In genomic region chr7:22864855-22865606, GRCh38 we compare ENCODE assay signal across 1 cellular context.
TF ChIP-seq lines count a peak whose summit lies in the region.

No MANE protein-coding gene starts in this region.

TF ChIP-seq in GM23338, 12 proteins besides CTCF, POLR2A, EP300 and RAD21 (continued from another document):
- no peak for TF ChIP-seq REST (IDR thresholded peaks at IDR 0.05; ENCODE audit: unreplicated experiment)
- no peak for TF ChIP-seq EZH2 (IDR thresholded peaks at IDR 0.05; ENCODE audit: low read depth, unreplicated experiment)
- no peak for TF ChIP-seq ZNF114 (CRISPR knock-in tag; IDR thresholded peaks at IDR 0.05)
- no peak for TF ChIP-seq JUNB (IDR thresholded peaks at IDR 0.05; ENCODE audit: unreplicated experiment)
- no peak for TF ChIP-seq CREB1 (CRISPR knock-in tag; IDR thresholded peaks at IDR 0.05; ENCODE audit: low read depth)
- TF ChIP-seq ETS1 (IDR thresholded peaks at IDR 0.05) = no peak
- TF ChIP-seq STAT1 (IDR thresholded peaks at IDR 0.05; ENCODE audit: unreplicated experiment) = no peak
- TF ChIP-seq NANOG (IDR thresholded peaks at IDR 0.05; ENCODE audit: borderline replicate concordance) = no peak
